Comparison of ENCODE assay signal across 1 cellular context in the genomic region with DNA sequence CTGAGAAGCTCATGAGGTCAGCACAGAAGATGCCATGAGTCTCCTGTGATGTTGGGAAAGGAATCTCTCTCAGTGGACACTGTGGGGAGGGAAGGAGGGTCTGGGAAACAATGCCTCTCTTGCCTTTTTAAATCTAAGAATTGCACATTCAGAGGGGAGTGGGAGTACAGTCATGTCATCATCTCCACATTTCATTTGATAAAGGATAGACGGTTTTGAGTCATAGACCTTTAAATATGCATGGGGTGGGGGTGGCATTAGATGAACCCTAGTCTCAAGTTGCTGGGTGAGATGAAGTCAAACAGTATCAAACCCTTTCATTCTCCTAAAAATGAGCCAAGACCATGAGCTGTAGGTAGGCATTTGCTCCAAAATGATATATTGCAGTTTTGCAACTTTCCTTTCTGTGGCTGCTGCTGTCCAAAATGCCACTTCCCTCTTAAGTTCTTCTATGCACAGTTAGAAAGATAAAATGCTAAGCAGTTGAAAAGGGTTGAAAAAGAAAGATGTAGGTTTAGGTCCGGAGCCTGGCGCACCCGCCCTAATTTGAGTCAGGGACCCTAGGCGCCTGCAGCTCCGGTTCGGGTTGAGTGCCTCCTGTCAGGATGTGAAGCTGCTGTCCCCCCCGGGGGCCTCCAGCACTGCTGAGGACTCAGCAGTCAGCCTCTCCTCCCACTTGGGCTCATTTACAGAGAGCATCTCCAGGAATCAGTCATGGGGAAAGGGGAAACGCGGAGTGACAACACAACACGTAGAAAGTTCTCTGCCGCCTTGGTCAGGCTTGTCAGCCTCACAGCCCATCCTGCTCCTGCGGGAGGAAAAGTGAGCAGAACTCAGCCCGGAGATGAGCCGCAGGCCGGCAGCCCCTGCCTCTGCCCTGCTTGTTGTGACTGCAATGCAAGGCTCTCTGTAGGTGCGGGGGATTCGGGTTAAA.
TF ChIP-seq lines count a peak whose summit lies in the region.

No MANE protein-coding gene starts in this region.

TF ChIP-seq in HepG2, 621 proteins besides CTCF, POLR2A, EP300 and RAD21 (continued from another document):
- no peak for TF ChIP-seq ZNF781 (CRISPR knock-in tag; IDR thresholded peaks at IDR 0.05; ENCODE audit: borderline replicate concordance, not compliant biosample characterization)
- no peak for TF ChIP-seq FOSL1 (CRISPR knock-in tag; IDR thresholded peaks at IDR 0.05; ENCODE audit: borderline replicate concordance)
- TF ChIP-seq ZBTB1 (CRISPR knock-in tag; IDR thresholded peaks at IDR 0.05; ENCODE audit: borderline replicate concordance), result no peak
- TF ChIP-seq, protein P1, sequence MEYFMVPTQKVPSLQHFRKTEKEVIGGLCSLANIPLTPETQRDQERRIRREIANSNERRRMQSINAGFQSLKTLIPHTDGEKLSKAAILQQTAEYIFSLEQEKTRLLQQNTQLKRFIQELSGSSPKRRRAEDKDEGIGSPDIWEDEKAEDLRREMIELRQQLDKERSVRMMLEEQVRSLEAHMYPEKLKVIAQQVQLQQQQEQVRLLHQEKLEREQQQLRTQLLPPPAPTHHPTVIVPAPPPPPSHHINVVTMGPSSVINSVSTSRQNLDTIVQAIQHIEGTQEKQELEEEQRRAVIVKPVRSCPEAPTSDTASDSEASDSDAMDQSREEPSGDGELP (IDR thresholded peaks at IDR 0.05; ENCODE audit: borderline replicate concordance, low read depth), result no peak
- no peak for TF ChIP-seq ZNF816 (CRISPR knock-in tag; IDR thresholded peaks at IDR 0.05; ENCODE audit: borderline replicate concordance)
- no peak for TF ChIP-seq MAFK (conservative IDR thresholded peaks at IDR 0.05 in 1 of 2, IDR thresholded peaks at IDR 0.05 in 1 of 2; ENCODE audit: low read length in 2 of 2)
- TF ChIP-seq, protein P2, sequence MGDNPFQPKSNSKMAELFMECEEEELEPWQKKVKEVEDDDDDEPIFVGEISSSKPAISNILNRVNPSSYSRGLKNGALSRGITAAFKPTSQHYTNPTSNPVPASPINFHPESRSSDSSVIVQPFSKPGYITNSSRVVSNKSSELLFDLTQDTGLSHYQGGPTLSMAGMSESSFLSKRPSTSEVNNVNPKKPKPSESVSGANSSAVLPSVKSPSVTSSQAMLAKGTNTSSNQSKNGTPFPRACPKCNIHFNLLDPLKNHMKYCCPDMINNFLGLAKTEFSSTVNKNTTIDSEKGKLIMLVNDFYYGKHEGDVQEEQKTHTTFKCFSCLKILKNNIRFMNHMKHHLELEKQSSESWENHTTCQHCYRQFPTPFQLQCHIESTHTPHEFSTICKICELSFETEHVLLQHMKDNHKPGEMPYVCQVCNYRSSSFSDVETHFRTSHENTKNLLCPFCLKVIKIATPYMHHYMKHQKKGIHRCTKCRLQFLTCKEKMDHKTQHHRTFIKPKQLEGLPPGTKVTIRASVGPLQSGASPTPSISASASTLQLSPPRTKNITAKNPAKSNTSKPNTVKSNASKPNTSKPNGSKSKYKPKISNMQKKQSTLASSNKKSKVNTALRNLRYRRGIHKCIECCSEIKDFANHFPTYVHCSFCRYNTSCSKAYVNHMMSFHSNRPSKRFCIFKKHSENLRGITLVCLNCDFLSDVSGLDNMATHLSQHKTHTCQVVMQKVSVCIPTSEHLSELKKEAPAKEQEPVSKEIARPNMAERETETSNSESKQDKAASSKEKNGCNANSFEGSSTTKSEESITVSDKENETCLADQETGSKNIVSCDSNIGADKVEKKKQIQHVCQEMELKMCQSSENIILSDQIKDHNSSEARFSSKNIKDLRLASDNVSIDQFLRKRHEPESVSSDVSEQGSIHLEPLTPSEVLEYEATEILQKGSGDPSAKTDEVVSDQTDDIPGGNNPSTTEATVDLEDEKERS (CRISPR knock-in tag; IDR thresholded peaks at IDR 0.05), result no peak
- TF ChIP-seq TBP (CRISPR knock-in tag; IDR thresholded peaks at IDR 0.05), result no peak
- TF ChIP-seq ZNF446 (CRISPR knock-in tag; IDR thresholded peaks at IDR 0.05), result no peak
- no peak for TF ChIP-seq HNF4A (CRISPR knock-in tag; IDR thresholded peaks at IDR 0.05)
- no peak for TF ChIP-seq RXRB (CRISPR knock-in tag; IDR thresholded peaks at IDR 0.05; ENCODE audit: borderline replicate concordance)
- no peak for TF ChIP-seq ZNF567 (CRISPR knock-in tag; IDR thresholded peaks at IDR 0.05; ENCODE audit: borderline replicate concordance)
